In the genomic region with DNA sequence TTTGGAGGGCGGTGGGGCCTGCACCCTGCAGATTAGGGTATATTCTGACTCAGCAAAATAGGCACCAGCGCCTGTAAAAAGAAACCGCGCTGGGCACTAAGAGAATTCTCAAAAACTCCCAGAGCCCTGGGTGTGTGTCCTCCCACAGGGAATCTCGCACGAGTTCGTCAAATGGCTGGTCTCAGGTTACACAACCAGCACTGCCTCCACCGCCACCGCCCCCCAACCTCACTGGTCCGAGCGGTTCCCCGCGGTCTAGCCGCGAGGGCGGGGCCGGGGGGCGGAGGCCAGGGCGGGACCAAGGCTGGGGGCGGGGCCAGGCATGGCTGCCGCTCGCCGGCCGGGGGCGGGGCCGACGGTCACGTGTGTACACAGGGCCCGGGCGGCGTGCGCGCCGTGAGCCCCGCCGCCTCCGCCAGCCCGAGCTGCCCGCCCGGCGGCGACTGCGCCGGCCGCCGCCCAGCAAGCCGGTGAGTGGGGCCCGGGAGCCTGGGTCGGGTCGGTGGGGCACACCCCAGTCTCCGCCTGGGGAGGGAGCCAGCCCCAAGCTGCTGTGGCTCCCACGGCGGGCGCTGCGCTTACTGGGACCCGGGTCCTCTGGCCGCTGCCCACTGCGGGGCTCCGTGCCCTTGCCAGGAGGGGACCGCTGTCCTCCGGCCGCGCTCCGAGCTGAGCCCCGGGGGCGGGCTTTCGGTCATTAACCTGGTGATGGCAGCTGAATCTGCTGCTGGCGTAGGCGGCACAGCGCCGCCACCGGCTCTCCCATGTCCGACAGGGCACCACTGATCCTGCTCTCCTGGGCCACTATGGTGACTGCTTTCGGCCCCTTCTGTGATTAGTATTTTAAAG, we compare ENCODE assay signal across 8 cellular contexts. TPM values are rescaled to one million over a fixed set of nuclear protein-coding genes. Genes with fewer than 3 reads are reported as not detected.
DNase-seq lines count a peak whose midpoint lies in the region; ATAC-seq and TF ChIP-seq lines count a peak whose summit lies in the region.

TSS of gene GPR146 (plus strand) at position 358 of the 849 bp plus-strand sequence. CDS start 12,970 bp downstream, outside the sequence.

- peak; percentile 54 for TF ChIP-seq POLR2A in GM15510 (IDR thresholded peaks at IDR 0.05; ENCODE audit: borderline replicate concordance, extremely low read depth, insufficient read length)
- peak; percentile 54 to 65 for TF ChIP-seq POLR2A in uterus (IDR thresholded peaks at IDR 0.05)

- H3K27ac ChIP-seq in right atrium auricular region (peak within 1 kb of the TSS; percentile 94 to 95), uterus (peak within 1 kb of the TSS; percentile 85 to 87)

- peaks cover 53% of the 10 kb centered on the region for H3K4me1 Mint-ChIP-seq in T-helper 1 cell treated with Interleukin-12 subunit alpha and Interleukin-12 subunit beta and Interleukin-4 antibody, amounts not matched to agents 30 μg/mL and 1 μg/mL, for 36 hours (ENCODE audit: low read depth)

- peaks cover 5% of the 10 kb centered on the region for H3K36me3 Mint-ChIP-seq in T-helper 1 cell treated with Interleukin-12 subunit alpha and Interleukin-12 subunit beta and Interleukin-4 antibody, amounts not matched to agents 30 μg/mL and 1 μg/mL, for 36 hours (ENCODE audit: low read depth)

- H3K4me1 ChIP-seq in right atrium auricular region, result peaks cover 0 to 64% of the 10 kb centered on the region in 2 donors
- H3K4me1 ChIP-seq in uterus, result peaks cover 3 to 7% of the 10 kb centered on the region in 2 donors

- DNase-seq in NCI-H146 treated with DMSO at 0.1 percent for 48 hours (lab: John Stamatoyannopoulos, UW; ENCODE audit: unreplicated experiment), result peak; percentile 76
- DNase-seq in amygdala (lab: John Stamatoyannopoulos, UW), result peak; percentile 40 to 94 (median 84)
- peak; percentile 98 for DNase-seq in right atrium auricular region (ENCODE audit: low spot score)
- peak; percentile 89 for DNase-seq in putamen (ENCODE audit: low spot score)
- peak; percentile 98 to 99 for DNase-seq in uterus

- H3K27me3 ChIP-seq in right atrium auricular region, result no peaks in the 10 kb centered on the region
- no peaks in the 10 kb centered on the region for H3K27me3 ChIP-seq in uterus

- peak within 1 kb of the TSS; percentile 80 for H3K4me3 Mint-ChIP-seq in T-helper 1 cell treated with Interleukin-12 subunit alpha and Interleukin-12 subunit beta and Interleukin-4 antibody, amounts not matched to agents 30 μg/mL and 1 μg/mL, for 36 hours

- H3K9me3 ChIP-seq in right atrium auricular region, result no peaks in the 10 kb centered on the region
- no peaks in the 10 kb centered on the region for H3K9me3 ChIP-seq in uterus

- H3K9me3 Mint-ChIP-seq in T-helper 1 cell treated with Interleukin-12 subunit alpha and Interleukin-12 subunit beta and Interleukin-4 antibody, amounts not matched to agents 30 μg/mL and 1 μg/mL, for 36 hours, result no peaks in the 10 kb centered on the region

- H3K36me3 ChIP-seq in right atrium auricular region (no peaks in the 10 kb centered on the region), uterus (no peaks in the 10 kb centered on the region)

- intact Hi-C loops in uterus (cut with DNase I; ENCODE audit: low total_unique reads), result no loop called here

- H3K27ac Mint-ChIP-seq in T-helper 1 cell treated with Interleukin-12 subunit alpha and Interleukin-12 subunit beta and Interleukin-4 antibody, amounts not matched to agents 30 μg/mL and 1 μg/mL, for 36 hours, result peak within 1 kb of the TSS; percentile 70

- peak; percentile 85 for ATAC-seq in HG02870 (IDR thresholded peaks at IDR 0.05; ENCODE audit: unreplicated experiment)

- H3K4me3 ChIP-seq in right atrium auricular region (peak within 1 kb of the TSS; percentile 64 to 81), uterus (peak within 1 kb of the TSS; percentile 39 to 54)

- H3K27me3 Mint-ChIP-seq in T-helper 1 cell treated with Interleukin-12 subunit alpha and Interleukin-12 subunit beta and Interleukin-4 antibody, amounts not matched to agents 30 μg/mL and 1 μg/mL, for 36 hours (ENCODE audit: low read depth), result no peaks in the 10 kb centered on the region

- TF ChIP-seq CTCF in right atrium auricular region (IDR thresholded peaks at IDR 0.05) (peak; percentile 51 to 68), uterus (IDR thresholded peaks at IDR 0.05) (peak; percentile 31 to 58 (median 49))

RNA-seq across cellular contexts. Expression of gene GPR146, which starts in this region (rescaled TPM):
- total RNA-seq in right atrium auricular region (10 to 100 TPM; 13.4 to 18.6 TPM), uterus (100 to 1,000 TPM in 1 of 4 donors, 10 to 100 TPM in 3; 10.0 to 110 (median 32.9) TPM)

Comparison
In these comparisons a context has a peak if more than half of its experiments do, and no peak if none do; other contexts are left out.
1. Peak in every context shown above with its lines: DNase-seq, ATAC-seq, H3K4me3 ChIP-seq and H3K27ac ChIP-seq.